ENCODE assay signal across 10 cellular contexts in genomic region chr5:172687983-172688734, GRCh38. TPM values are rescaled to one million over a fixed set of nuclear protein-coding genes. Genes with fewer than 3 reads are reported as not detected.
DNase-seq lines count a peak whose midpoint lies in the region; ATAC-seq and TF ChIP-seq lines count a peak whose summit lies in the region.
"Had no signal": no experiment of that assay in that cellular context is flagged by ENCODE, and none has a peak within 500 bp of the region (broad histone marks: within the 10 kb centered on the region; RNA-seq: fewer than 3 reads in every experiment).

No MANE protein-coding gene starts in this region.

- H3K4me1 Mint-ChIP-seq in activated CD8-positive, alpha-beta T cell treated with anti-CD3 and anti-CD28 coated beads, Interleukin-2, amount 10 ng/mL, durations not matched to agents 7 days and 5 days (ENCODE audit: low read depth): peaks cover 23% of the 10 kb centered on the region
- H3K4me1 Mint-ChIP-seq in CD14-positive monocyte: peaks cover 9% of the 10 kb centered on the region

- H3K27ac Mint-ChIP-seq in activated CD8-positive, alpha-beta T cell treated with anti-CD3 and anti-CD28 coated beads, Interleukin-2, amount 10 ng/mL, durations not matched to agents 7 days and 5 days: peak overlapping the region; percentile 76
- peak overlapping the region in 1 of 7 donors; percentile 9 for H3K27ac Mint-ChIP-seq in CD14-positive monocyte

- H3K4me3 ChIP-seq in right atrium auricular region (no peak overlapping the region), muscle layer of colon (ENCODE audit: low read depth in 1 of 2, low read length in 2 of 2) (no peak overlapping the region), aorta (ENCODE audit: low read length in 2 of 2) (no peak overlapping the region), OCI-LY7 (ENCODE audit: low read depth, low read length, poor library complexity, severe bottlenecking) (no peak overlapping the region)

- peaks cover 0 to 70% of the 10 kb centered on the region in 2 donors for H3K4me1 ChIP-seq in right atrium auricular region
- H3K4me1 ChIP-seq in muscle layer of colon (ENCODE audit: insufficient read depth, low read length): peaks cover 42% of the 10 kb centered on the region
- peaks cover 0 to 2% of the 10 kb centered on the region in 2 donors for H3K4me1 ChIP-seq in aorta (ENCODE audit: control insufficient read depth in 1 of 2, insufficient read depth in 2 of 2, low read length in 2 of 2)
- H3K4me1 ChIP-seq in OCI-LY7 (ENCODE audit: insufficient read depth, low read length, poor library complexity, severe bottlenecking): no peaks in the 10 kb centered on the region

- H3K9me3 ChIP-seq in right atrium auricular region: no peaks in the 10 kb centered on the region
- no peaks in the 10 kb centered on the region for H3K9me3 ChIP-seq in muscle layer of colon (ENCODE audit: low read length)
- H3K9me3 ChIP-seq in aorta (ENCODE audit: control insufficient read depth, low read length): no peaks in the 10 kb centered on the region
- H3K9me3 ChIP-seq in OCI-LY7 (ENCODE audit: low read length): no peaks in the 10 kb centered on the region
- H3K9me3 ChIP-seq: neutrophil had no signal

- H3K27ac ChIP-seq in right atrium auricular region: peak overlapping the region; percentile 12 to 13
- H3K27ac ChIP-seq in muscle layer of colon (ENCODE audit: low read depth, low read length): peak overlapping the region; percentile 83
- no peak overlapping the region for H3K27ac ChIP-seq in aorta (ENCODE audit: low read depth in 1 of 2, low read length in 2 of 2)
- no peak overlapping the region for H3K27ac ChIP-seq in OCI-LY7 (ENCODE audit: low read depth, low read length, poor library complexity, severe bottlenecking)
- H3K27ac ChIP-seq: neutrophil had no signal

- H3K79me2 ChIP-seq in OCI-LY7 (ENCODE audit: insufficient read depth, low read depth, low read length): no peaks in the 10 kb centered on the region

- H3K36me3 ChIP-seq in right atrium auricular region (peaks cover 34% of the 10 kb centered on the region), muscle layer of colon (ENCODE audit: insufficient read depth, low read length) (peaks cover 17% of the 10 kb centered on the region), aorta (ENCODE audit: control insufficient read depth in 1 of 2, insufficient read depth in 2 of 2, low read length in 1 of 2) (no peaks in the 10 kb centered on the region), OCI-LY7 (ENCODE audit: insufficient read depth, low read length) (no peaks in the 10 kb centered on the region)
- H3K36me3 ChIP-seq: neutrophil had no signal

- TF ChIP-seq CTCF in right atrium auricular region (IDR thresholded peaks at IDR 0.05): no peak
- no peak for TF ChIP-seq CTCF in CD14-positive monocyte (IDR thresholded peaks at IDR 0.05)
- no peak for TF ChIP-seq CTCF in OCI-LY7 (conservative IDR thresholded peaks at IDR 0.05; ENCODE audit: low read length)

- DNase-seq in right atrium auricular region (ENCODE audit: low spot score) (no peak), cardiac septum (ENCODE audit: low spot score) (no peak), aorta (peak; percentile 50 to 61), CD14-positive monocyte (ENCODE audit: low spot score) (no peak), H4 (ENCODE audit: low spot score) (no peak), OCI-LY7 (ENCODE audit: low spot score) (no peak)
- no peak for DNase-seq in activated CD8-positive, alpha-beta T cell treated with anti-CD3 and anti-CD28 coated beads, Interleukin-2, amount 10 ng/mL, durations not matched to agents 7 days and 5 days

- H3K27me3 ChIP-seq in right atrium auricular region (no peaks in the 10 kb centered on the region), muscle layer of colon (ENCODE audit: control insufficient read depth in 1 of 2, insufficient read depth in 2 of 2, low read length in 2 of 2) (no peaks in the 10 kb centered on the region), aorta (ENCODE audit: control insufficient read depth in 1 of 2, insufficient read depth in 2 of 2, low read length in 1 of 2) (no peaks in the 10 kb centered on the region)

- H3K27me3 Mint-ChIP-seq in activated CD8-positive, alpha-beta T cell treated with anti-CD3 and anti-CD28 coated beads, Interleukin-2, amount 10 ng/mL, durations not matched to agents 7 days and 5 days (ENCODE audit: low read depth): peaks cover 4% of the 10 kb centered on the region
- peaks cover 0 to 4% (median 2%) of the 10 kb centered on the region in 3 donors for H3K27me3 Mint-ChIP-seq in CD14-positive monocyte (ENCODE audit: low read depth in 3 of 3)

- no peaks in the 10 kb centered on the region for H3K36me3 Mint-ChIP-seq in activated CD8-positive, alpha-beta T cell treated with anti-CD3 and anti-CD28 coated beads, Interleukin-2, amount 10 ng/mL, durations not matched to agents 7 days and 5 days (ENCODE audit: low read depth)
- peaks cover 0 to 10% of the 10 kb centered on the region in 2 donors for H3K36me3 Mint-ChIP-seq in CD14-positive monocyte
- H3K36me3 Mint-ChIP-seq: CD4-positive, CD25-positive, alpha-beta regulatory T cell had no signal

- POLR2A ChIA-PET in activated CD8-positive, alpha-beta T cell treated with anti-CD3 and anti-CD28 coated beads, Interleukin-2, amount 10 ng/mL, durations not matched to agents 7 days and 5 days (lab: Charles Lee): interaction anchor here (0.5 to 1.3 kb wide), 2 partner anchors 9 to 20 kb away, joined by 3 to 4 read pairs; no protein-coding TSS in a partner anchor
- POLR2A ChIA-PET in OCI-LY7 (lab: Charles Lee): no interaction called here

- no peak overlapping the region for H3K4me3 Mint-ChIP-seq in activated CD8-positive, alpha-beta T cell treated with anti-CD3 and anti-CD28 coated beads, Interleukin-2, amount 10 ng/mL, durations not matched to agents 7 days and 5 days
- H3K4me3 Mint-ChIP-seq in CD14-positive monocyte: no peak overlapping the region

- intact Hi-C loops in cardiac septum (cut with DNase I) (no loop called here), aorta (cut with DNase I) (no loop called here), CD14-positive monocyte (cut with micrococcal nuclease) (no loop called here), OCI-LY7 (cut with micrococcal nuclease; ENCODE audit: unreplicated experiment) (no loop called here)

- H3K9me2 ChIP-seq in OCI-LY7 (ENCODE audit: insufficient read depth, low read length): no peaks in the 10 kb centered on the region

- WGBS in aorta, 2 donors: 52 to 53% methylated on average over 7 of the region's 7 CpGs

- H3K9ac ChIP-seq in muscle layer of colon (ENCODE audit: low read length): no peak overlapping the region

- no peak overlapping the region; the same call in 1 of the 2 replicates for H2AFZ ChIP-seq in OCI-LY7 (ENCODE audit: low read length)

- H4K20me1 ChIP-seq in OCI-LY7 (ENCODE audit: insufficient read depth, low read length): no peaks in the 10 kb centered on the region

- BruUV-seq in OCI-LY7 (replicated peaks; lab: Mats Ljungman, UMichigan): no TSS peak

- no peak overlapping the region for H3K4me2 ChIP-seq in OCI-LY7 (ENCODE audit: low read length)

- peak; percentile 24 for ATAC-seq in activated CD8-positive, alpha-beta T cell treated with anti-CD3 and anti-CD28 coated beads, Interleukin-2, amount 10 ng/mL, durations not matched to agents 7 days and 5 days
- no peak for ATAC-seq in aorta (ENCODE audit: low FRiP score)

- CTCF ChIA-PET in activated CD8-positive, alpha-beta T cell treated with anti-CD3 and anti-CD28 coated beads, Interleukin-2, amount 10 ng/mL, durations not matched to agents 7 days and 5 days (lab: Charles Lee): interaction anchor here (1.1 to 1.5 kb wide), 2 partner anchors 10 to 27 kb away, joined by 3 to 5 read pairs; no protein-coding TSS in a partner anchor
- CTCF ChIA-PET in OCI-LY7 (lab: Charles Lee; ENCODE audit: unreplicated experiment): no interaction called here

- no peaks in the 10 kb centered on the region for H3K9me3 Mint-ChIP-seq in activated CD8-positive, alpha-beta T cell treated with anti-CD3 and anti-CD28 coated beads, Interleukin-2, amount 10 ng/mL, durations not matched to agents 7 days and 5 days (ENCODE audit: insufficient read depth)
- peaks cover 0 to 2% (median 0%) of the 10 kb centered on the region in 7 donors for H3K9me3 Mint-ChIP-seq in CD14-positive monocyte
- H3K9me3 Mint-ChIP-seq: CD4-positive, CD25-positive, alpha-beta regulatory T cell had no signal

RNA-seq across cellular contexts. Expression of gene NEURL1B, which starts 47.1 kb away (rescaled TPM):
- total RNA-seq in right atrium auricular region (10 to 100 TPM; 17.9 to 22.4 TPM), cardiac septum (19.7 TPM), aorta (10 to 100 TPM; 46.1 to 65.8 TPM), OCI-LY7 (2022) (0.30 and 0.32 TPM in 2 replicates)
- 1 to 10 TPM; 3.9 to 4.2 TPM for total RNA-seq in activated CD8-positive, alpha-beta T cell treated with anti-CD3 and anti-CD28 coated beads, Interleukin-2, amount 10 ng/mL, durations not matched to agents 7 days and 5 days
- polyA plus RNA-seq in aorta (1 to 10 TPM; 1.9 to 3.5 TPM), CD14-positive monocyte (not detected)
- 1.6 and 2.2 TPM in 2 replicates for total RNA-seq in H4 (2014; rRNA removed; shearing (Covaris generic))
- 0.23 and 0.57 TPM in 2 replicates for total RNA-seq in OCI-LY7 (2014; rRNA removed; shearing (Covaris generic))
- polyA plus RNA-seq: CD4-positive, CD25-positive, alpha-beta regulatory T cell had no signal

Comparison
In these comparisons a context has a peak if more than half of its experiments do, and no peak if none do; other contexts are left out.
1. DNase-seq: peak in aorta (2 of 2); none in right atrium auricular region (single experiment), cardiac septum (single experiment), activated CD8-positive, alpha-beta T cell treated with anti-CD3 and anti-CD28 coated beads, Interleukin-2, amount 10 ng/mL, durations not matched to agents 7 days and 5 days (single experiment), CD14-positive monocyte (single experiment), H4 (single experiment) and OCI-LY7 (single experiment).
2. H3K27ac ChIP-seq: peak in right atrium auricular region (2 of 2) and muscle layer of colon (single experiment); none in aorta (0 of 2) and OCI-LY7 (single experiment).